Comparison of ENCODE assay signal across 15 cellular contexts in genomic region chr11:73795925-73796632, GRCh38. TPM values are rescaled to one million over a fixed set of nuclear protein-coding genes. Genes with fewer than 3 reads are reported as not detected.
DNase-seq lines count a peak whose midpoint lies in the region; ATAC-seq, FAIRE-seq and TF ChIP-seq lines count a peak whose summit lies in the region.
"Had no signal": no experiment of that assay in that cellular context is flagged by ENCODE, and none has a peak within 500 bp of the region (broad histone marks: within the 10 kb centered on the region; RNA-seq: fewer than 3 reads in every experiment).

No MANE protein-coding gene starts in this region.

- H3K4me2 ChIP-seq in HepG2 (ENCODE audit: low read depth, low read length) = no peak overlapping the region

- no peak for TF ChIP-seq RAD21 in HepG2 (CRISPR knock-in tag; IDR thresholded peaks at IDR 0.05)

- FAIRE-seq in HepG2 (lab: Jason Lieb, UNC) = no peak

- no peaks in the 10 kb centered on the region for H3K9me3 Mint-ChIP-seq in activated naive CD4-positive, alpha-beta T cell treated with anti-CD3 and anti-CD28 coated beads, Interleukin-2, amount 50 U/mL, for 72 hours
- H3K9me3 Mint-ChIP-seq: memory B cell had no signal

- intact Hi-C loops in heart left ventricle (cut with DNase I) (no loop called here), HepG2 (cut with micrococcal nuclease; ENCODE audit: unreplicated experiment) (no loop called here)

- ATAC-seq in heart left ventricle = peak; percentile 68 to 83 (median 74)
- ATAC-seq in HepG2 = no peak
- no peak for ATAC-seq in activated naive CD4-positive, alpha-beta T cell treated with anti-CD3 and anti-CD28 coated beads, Interleukin-2, amount 50 U/mL, for 72 hours

- peaks cover 3% of the 10 kb centered on the region for H3K79me2 ChIP-seq in HepG2 (ENCODE audit: insufficient read depth, low read length)
- H3K79me2 ChIP-seq: parathyroid adenoma had no signal

- WGBS in heart left ventricle, 4 donors = 64 to 79% (median 75%) methylated on average over 17 to 19 of the region's 19 CpGs
- 94% methylated on average over 6 of the region's 19 CpGs for WGBS in HepG2 (ENCODE audit: low lambda C conversion rate)

- no peak overlapping the region for H3K4me3 ChIP-seq in heart left ventricle
- no peak overlapping the region for H3K4me3 ChIP-seq in right atrium auricular region
- H3K4me3 ChIP-seq in HepG2 (replicated peaks in 1 of 3; ENCODE audit: insufficient read depth in 1 of 3, low read depth in 2 of 3, low read length in 3 of 3) = no peak overlapping the region
- H3K4me3 ChIP-seq in MG63 = no peak overlapping the region
- H3K4me3 ChIP-seq: uterus had no signal

- H3K36me3 Mint-ChIP-seq in activated naive CD4-positive, alpha-beta T cell treated with anti-CD3 and anti-CD28 coated beads, Interleukin-2, amount 50 U/mL, for 72 hours = no peaks in the 10 kb centered on the region

- TF ChIP-seq CTCF in heart left ventricle (IDR thresholded peaks at IDR 0.05) (no peak), right atrium auricular region (IDR thresholded peaks at IDR 0.05) (no peak), HepG2 (CRISPR knock-in tag; IDR thresholded peaks at IDR 0.05) (no peak)

- no peaks in the 10 kb centered on the region for H3K27me3 ChIP-seq in heart left ventricle
- H3K27me3 ChIP-seq in right atrium auricular region = no peaks in the 10 kb centered on the region
- H3K27me3 ChIP-seq in HepG2 (ENCODE audit: control insufficient read depth in 1 of 2, insufficient read depth in 2 of 2, low read length in 2 of 2) = no peaks in the 10 kb centered on the region
- H3K27me3 ChIP-seq in MG63 = no peaks in the 10 kb centered on the region
- H3K27me3 ChIP-seq: uterus had no signal

- DNase-seq in heart left ventricle = peak; percentile 22 to 73 (median 59)
- no peak for DNase-seq in right atrium auricular region (ENCODE audit: low spot score)
- no peak for DNase-seq in HepG2 (ENCODE audit: low spot score)
- DNase-seq in NCI-H1436 (lab: John Stamatoyannopoulos, UW) = no peak
- DNase-seq in activated T-cell treated with anti-CD3 and anti-CD28 coated beads for 4 hours = no peak
- DNase-seq in activated naive CD4-positive, alpha-beta T cell treated with anti-CD3 and anti-CD28 coated beads, Interleukin-2, amount 50 U/mL, for 72 hours (ENCODE audit: low spot score in 2 of 2) = no peak
- no peak for DNase-seq in MG63
- DNase-seq: activated CD4-positive, alpha-beta T cell treated with anti-CD3 and anti-CD28 coated beads for 4 hours; NCI-H2171 treated with DMSO at 0.1 percent for 48 hours; T-helper 2 cell; uterus had no signal

- POLR2A ChIA-PET in HepG2 (lab: Yijun Ruan, JAX) = interaction anchor here (2.0 kb wide), 1 partner anchor 8 kb away, joined by 8 read pairs; the partner anchor contains the start of gene MRPL48

- H3K36me3 ChIP-seq in heart left ventricle = peaks cover 0 to 17% (median 12%) of the 10 kb centered on the region in 9 donors
- H3K36me3 ChIP-seq in right atrium auricular region = peaks cover 8% of the 10 kb centered on the region
- H3K36me3 ChIP-seq in HepG2 (replicated peaks in 1 of 2; ENCODE audit: control insufficient read depth in 1 of 2, insufficient read depth in 2 of 2, low read length in 2 of 2) = peaks cover 3 to 14% of the 10 kb centered on the region in 2 experiments; a peak in 2 of 5 replicates
- H3K36me3 ChIP-seq in MG63 = peaks cover 6% of the 10 kb centered on the region; the same call in 1 of the 2 replicates
- H3K36me3 ChIP-seq: uterus had no signal

- no peak overlapping the region for H3K27ac Mint-ChIP-seq in activated naive CD4-positive, alpha-beta T cell treated with anti-CD3 and anti-CD28 coated beads, Interleukin-2, amount 50 U/mL, for 72 hours
- H3K27ac Mint-ChIP-seq: memory B cell had no signal

- no peak overlapping the region for H3K9ac ChIP-seq in HepG2 (ENCODE audit: insufficient read depth, low read depth, low read length)
- H3K9ac ChIP-seq: parathyroid adenoma had no signal

- no TSS peak for BruUV-seq in HepG2 (replicated peaks; lab: Mats Ljungman, UMichigan)

- H3K4me1 ChIP-seq in heart left ventricle = peaks cover 0 to 8% (median 0%) of the 10 kb centered on the region in 12 donors
- H3K4me1 ChIP-seq in right atrium auricular region = no peaks in the 10 kb centered on the region
- peaks cover 15% of the 10 kb centered on the region for H3K4me1 ChIP-seq in HepG2 (ENCODE audit: insufficient read depth, low read length)
- H3K4me1 ChIP-seq: parathyroid adenoma, uterus had no signal

- no peak for TF ChIP-seq POLR2A in heart left ventricle (IDR thresholded peaks at IDR 0.05)
- no peak for TF ChIP-seq POLR2A in HepG2 (IDR thresholded peaks at IDR 0.05; ENCODE audit: insufficient read depth in 1 of 2, low read depth in 2 of 2, low read length in 2 of 2)

- H3K9me3 ChIP-seq in heart left ventricle = no peaks in the 10 kb centered on the region
- no peaks in the 10 kb centered on the region for H3K9me3 ChIP-seq in right atrium auricular region
- no peaks in the 10 kb centered on the region for H3K9me3 ChIP-seq in HepG2 (ENCODE audit: low read length)
- no peaks in the 10 kb centered on the region for H3K9me3 ChIP-seq in MG63
- H3K9me3 ChIP-seq: uterus had no signal

- no peak for TF ChIP-seq EP300 in HepG2 (IDR thresholded peaks at IDR 0.05; ENCODE audit: low read depth in 2 of 2, low read length in 2 of 2)
- no peak for TF ChIP-seq EP300 in HepG2 (CRISPR knock-in tag; IDR thresholded peaks at IDR 0.05; ENCODE audit: borderline replicate concordance)

- peak overlapping the region in 4 of 12 donors; percentile 19 to 24 (median 22) for H3K27ac ChIP-seq in heart left ventricle
- no peak overlapping the region for H3K27ac ChIP-seq in right atrium auricular region
- peak overlapping the region; percentile 97 for H3K27ac ChIP-seq in cingulate gyrus (ENCODE audit: low read depth, low read length)
- H3K27ac ChIP-seq in HepG2 (ENCODE audit: extremely low read length, insufficient read depth, low read length) = no peak overlapping the region
- H3K27ac ChIP-seq: HL-60, parathyroid adenoma, uterus had no signal

- CTCF ChIA-PET in HepG2 (lab: Yijun Ruan, JAX; ENCODE audit: low intra/inter-chr PET ratio, low total read pairs) = no interaction called here

- no peaks in the 10 kb centered on the region for H4K20me1 ChIP-seq in HepG2 (ENCODE audit: insufficient read depth, low read length)

- H2AFZ ChIP-seq in HepG2 (ENCODE audit: low read length) = no peak overlapping the region
- H2AFZ ChIP-seq: parathyroid adenoma had no signal

- in situ Hi-C loops in HepG2 (cut with HindIII; ENCODE audit: extremely low pct_ligation_motif_present, low pct_unique_long_range_greater_than_20kb) = no loop called here

RNA-seq across cellular contexts. Expression of gene MRPL48, which starts 8.4 kb away (rescaled TPM):
- total RNA-seq in heart left ventricle (10 to 100 TPM; 21.0 to 43.5 (median 39.4) TPM), right atrium auricular region (10 to 100 TPM; 18.7 to 25.3 TPM), HepG2 (2016; rRNA removed; fragmentation: Illumina TruSeq; extraction: Trizol) (67.9 and 97.3 TPM in 2 replicates)
- polyA plus RNA-seq in heart left ventricle (10 to 100 TPM; 33.3 to 47.7 TPM), HepG2 (2011; rRNA removed) (50.2 and 61.2 TPM in 2 replicates)
- total RNA-seq in HepG2 (2016; cell fraction: cytosol; rRNA removed; fragmentation: Illumina TruSeq; extraction: Trizol; ENCODE audit: low read depth) = 27.8 TPM in 2 replicates
- total RNA-seq in HepG2 (2016; cell fraction: insoluble cytoplasmic fraction; rRNA removed; fragmentation: Illumina TruSeq; extraction: Trizol) = 65.9 and 101 TPM in 2 replicates
- 51.7 and 53.0 TPM in 2 replicates for total RNA-seq in HepG2 (2016; cell fraction: membrane; rRNA removed; fragmentation: Illumina TruSeq; extraction: Trizol)
- 21.9 and 28.3 TPM in 2 replicates for total RNA-seq in HepG2 (2016; cell fraction: nucleus; rRNA removed; fragmentation: Illumina TruSeq; extraction: Trizol)
- 27.7 and 30.4 TPM in 2 replicates for polyA plus RNA-seq in HepG2 (2011; cell fraction: cytosol; rRNA removed)
- 9.2 and 10.1 TPM in 2 replicates for polyA plus RNA-seq in HepG2 (2011; cell fraction: nucleus; rRNA removed)
- polyA plus RNA-seq in HepG2 (2012) = 40.6 and 45.7 TPM in 2 replicates
- polyA plus RNA-seq in HepG2 (2016; cell fraction: cytosol; fragmentation: Illumina TruSeq; extraction: Trizol; ENCODE audit: low read depth) = 34.1 and 42.7 TPM in 2 replicates
- 102 and 104 TPM in 2 replicates for polyA plus RNA-seq in HepG2 (2016; cell fraction: insoluble cytoplasmic fraction; fragmentation: Illumina TruSeq; extraction: Trizol; ENCODE audit: low read depth)
- polyA plus RNA-seq in HepG2 (2016; cell fraction: membrane; fragmentation: Illumina TruSeq; extraction: Trizol; ENCODE audit: low read depth) = 46.1 and 46.9 TPM in 2 replicates
- polyA plus RNA-seq in HepG2 (2016; cell fraction: nucleus; fragmentation: Illumina TruSeq; extraction: Trizol; ENCODE audit: insufficient read depth, low read depth) = 34.7 and 41.9 TPM in 2 replicates
- polyA minus RNA-seq in HepG2 (2011; rRNA and poly(A)+ RNA removed; ENCODE audit: low replicate concordance) = 13.4 and 41.4 TPM in 2 replicates
- 11.1 and 12.9 TPM in 2 replicates for polyA minus RNA-seq in HepG2 (2011; cell fraction: cytosol; rRNA and poly(A)+ RNA removed)
- polyA minus RNA-seq in HepG2 (2011; cell fraction: nucleus; rRNA and poly(A)+ RNA removed) = 15.0 and 16.6 TPM in 2 replicates
- total RNA-seq in activated naive CD4-positive, alpha-beta T cell treated with anti-CD3 and anti-CD28 coated beads, Interleukin-2, amount 50 U/mL, for 72 hours = 10 to 100 TPM; 24.0 to 41.9 TPM
- total RNA-seq in MG63 (2014; rRNA removed; shearing (Covaris generic); ENCODE audit: low replicate concordance) = 48.6 and 52.0 TPM in 2 replicates

RNA-seq across cellular contexts. Expression of gene RAB6A, which starts 35.2 kb away (rescaled TPM):
- 100 to 1,000 TPM in 7 of 9 donors, 10 to 100 TPM in 2; 92.2 to 143 (median 123) TPM for total RNA-seq in heart left ventricle
- 100 to 1,000 TPM in 1 of 2 donors, 10 to 100 TPM in 1; 41.7 to 110 TPM for polyA plus RNA-seq in heart left ventricle
- 100 to 1,000 TPM in 1 of 2 donors, 10 to 100 TPM in 1; 94.7 to 104 TPM for total RNA-seq in right atrium auricular region
- 74.3 and 83.3 TPM in 2 replicates for total RNA-seq in HepG2 (2016; rRNA removed; fragmentation: Illumina TruSeq; extraction: Trizol)
- 71.2 and 75.6 TPM in 2 replicates for total RNA-seq in HepG2 (2016; cell fraction: cytosol; rRNA removed; fragmentation: Illumina TruSeq; extraction: Trizol; ENCODE audit: low read depth)
- 77.4 and 84.5 TPM in 2 replicates for total RNA-seq in HepG2 (2016; cell fraction: insoluble cytoplasmic fraction; rRNA removed; fragmentation: Illumina TruSeq; extraction: Trizol)
- total RNA-seq in HepG2 (2016; cell fraction: membrane; rRNA removed; fragmentation: Illumina TruSeq; extraction: Trizol) = 47.3 and 51.3 TPM in 2 replicates
- 40.6 and 45.8 TPM in 2 replicates for total RNA-seq in HepG2 (2016; cell fraction: nucleus; rRNA removed; fragmentation: Illumina TruSeq; extraction: Trizol)
- polyA plus RNA-seq in HepG2 (2011; rRNA removed) = 92.0 and 121 TPM in 2 replicates
- 39.6 and 72.5 TPM in 2 replicates for polyA plus RNA-seq in HepG2 (2011; cell fraction: cytosol; rRNA removed)
- polyA plus RNA-seq in HepG2 (2011; cell fraction: nucleus; rRNA removed) = 38.0 and 39.7 TPM in 2 replicates
- polyA plus RNA-seq in HepG2 (2012) = 73.4 and 84.2 TPM in 2 replicates
- 10.3 and 12.2 TPM in 2 replicates for polyA plus RNA-seq in HepG2 (2016; cell fraction: cytosol; fragmentation: Illumina TruSeq; extraction: Trizol; ENCODE audit: low read depth)
- 113 and 114 TPM in 2 replicates for polyA plus RNA-seq in HepG2 (2016; cell fraction: insoluble cytoplasmic fraction; fragmentation: Illumina TruSeq; extraction: Trizol; ENCODE audit: low read depth)
- polyA plus RNA-seq in HepG2 (2016; cell fraction: membrane; fragmentation: Illumina TruSeq; extraction: Trizol; ENCODE audit: low read depth) = 31.5 and 35.2 TPM in 2 replicates
- 65.7 and 66.6 TPM in 2 replicates for polyA plus RNA-seq in HepG2 (2016; cell fraction: nucleus; fragmentation: Illumina TruSeq; extraction: Trizol; ENCODE audit: insufficient read depth, low read depth)
- 87.8 and 136 TPM in 2 replicates for polyA minus RNA-seq in HepG2 (2011; rRNA and poly(A)+ RNA removed; ENCODE audit: low replicate concordance)
- 128 and 159 TPM in 2 replicates for polyA minus RNA-seq in HepG2 (2011; cell fraction: cytosol; rRNA and poly(A)+ RNA removed)
- 68.9 and 102 TPM in 2 replicates for polyA minus RNA-seq in HepG2 (2011; cell fraction: nucleus; rRNA and poly(A)+ RNA removed)
- 10 to 100 TPM; 66.3 TPM for total RNA-seq in activated naive CD4-positive, alpha-beta T cell treated with anti-CD3 and anti-CD28 coated beads, Interleukin-2, amount 50 U/mL, for 72 hours
- 69.1 and 72.2 TPM in 2 replicates for total RNA-seq in MG63 (2014; rRNA removed; shearing (Covaris generic); ENCODE audit: low replicate concordance)

Comparison
In these comparisons a context has a peak if more than half of its experiments do, and no peak if none do; other contexts are left out.
1. DNase-seq: peak in heart left ventricle (5 of 5); none in right atrium auricular region (single experiment), HepG2 (single experiment), NCI-H1436 (single experiment), activated T-cell treated with anti-CD3 and anti-CD28 coated beads for 4 hours (single experiment), activated naive CD4-positive, alpha-beta T cell treated with anti-CD3 and anti-CD28 coated beads, Interleukin-2, amount 50 U/mL, for 72 hours (0 of 2) and MG63 (single experiment).
2. ATAC-seq: peak in heart left ventricle (4 of 4); none in HepG2 (single experiment) and activated naive CD4-positive, alpha-beta T cell treated with anti-CD3 and anti-CD28 coated beads, Interleukin-2, amount 50 U/mL, for 72 hours (0 of 2).